Comparison of ENCODE assay signal across 9 cellular contexts in genomic region chr5:61626639-61627282, GRCh38.
A peak's percentile ranks its signal among the peaks of the same experiment; 100 is the strongest.
DNase-seq lines count a peak whose midpoint lies in the region; ATAC-seq and TF ChIP-seq lines count a peak whose summit lies in the region.
"Had no signal": no experiment of that assay in that cellular context is flagged by ENCODE, and none has a peak within 500 bp of the region (broad histone marks: within the 10 kb centered on the region; RNA-seq: fewer than 3 reads in every experiment).

No MANE protein-coding gene starts in this region.

- WGBS in tibial nerve, 2 donors: 44 to 47% methylated on average over 10 of the region's 10 CpGs

- peak; percentile 31 for DNase-seq in activated T-cell treated with anti-CD3 and anti-CD28 coated beads, Interleukin-2, amount 50 U/mL, for 24 hours
- no peak for DNase-seq in activated T-cell treated with anti-CD3 and anti-CD28 coated beads, Interleukin-2, amount 50 U/mL, for 1 hour
- no peak for DNase-seq in activated naive CD8-positive, alpha-beta T cell treated with anti-CD3 and anti-CD28 coated beads for 36 hours
- no peak for DNase-seq in lower lobe of right lung
- DNase-seq in tibial nerve (ENCODE audit: low spot score in 2 of 2): no peak
- DNase-seq in NCI-H1105 (lab: John Stamatoyannopoulos, UW): no peak
- DNase-seq in LoVo (ENCODE audit: low spot score): no peak

- intact Hi-C loops in lower lobe of right lung (cut with DNase I): no loop called here

- TF ChIP-seq CTCF in lower lobe of right lung (IDR thresholded peaks at IDR 0.05): no peak
- TF ChIP-seq CTCF in tibial nerve (IDR thresholded peaks at IDR 0.05): no peak

- no peak for TF ChIP-seq POLR2A in tibial nerve (IDR thresholded peaks at IDR 0.05)

- H3K9me3 ChIP-seq in lower lobe of right lung: no peaks in the 10 kb centered on the region
- no peaks in the 10 kb centered on the region for H3K9me3 ChIP-seq in tibial nerve

- H3K36me3 Mint-ChIP-seq in activated T-cell treated with anti-CD3 and anti-CD28 coated beads, Interleukin-2, amount 50 U/mL, for 24 hours (ENCODE audit: low read depth): no peaks in the 10 kb centered on the region
- no peaks in the 10 kb centered on the region for H3K36me3 Mint-ChIP-seq in activated naive CD8-positive, alpha-beta T cell treated with anti-CD3 and anti-CD28 coated beads for 36 hours

- peak overlapping the region; percentile 83 for H3K27ac ChIP-seq in lower lobe of right lung
- H3K27ac ChIP-seq in tibial nerve: peak overlapping the region; percentile 74 to 91 (median 87)

- H3K27me3 Mint-ChIP-seq in activated T-cell treated with anti-CD3 and anti-CD28 coated beads, Interleukin-2, amount 50 U/mL, for 24 hours: peaks cover 54% of the 10 kb centered on the region
- peaks cover 48% of the 10 kb centered on the region for H3K27me3 Mint-ChIP-seq in activated naive CD8-positive, alpha-beta T cell treated with anti-CD3 and anti-CD28 coated beads for 36 hours

- H3K27ac Mint-ChIP-seq in activated T-cell treated with anti-CD3 and anti-CD28 coated beads, Interleukin-2, amount 50 U/mL, for 24 hours: peak overlapping the region; percentile 29
- no peak overlapping the region for H3K27ac Mint-ChIP-seq in activated naive CD8-positive, alpha-beta T cell treated with anti-CD3 and anti-CD28 coated beads for 36 hours

- peaks cover 11% of the 10 kb centered on the region for H3K4me1 Mint-ChIP-seq in activated T-cell treated with anti-CD3 and anti-CD28 coated beads, Interleukin-2, amount 50 U/mL, for 24 hours (ENCODE audit: low read depth)
- peaks cover 8% of the 10 kb centered on the region for H3K4me1 Mint-ChIP-seq in activated naive CD8-positive, alpha-beta T cell treated with anti-CD3 and anti-CD28 coated beads for 36 hours

- peaks cover 3% of the 10 kb centered on the region for H3K9me3 Mint-ChIP-seq in activated T-cell treated with anti-CD3 and anti-CD28 coated beads, Interleukin-2, amount 50 U/mL, for 24 hours
- peaks cover 6% of the 10 kb centered on the region for H3K9me3 Mint-ChIP-seq in activated naive CD8-positive, alpha-beta T cell treated with anti-CD3 and anti-CD28 coated beads for 36 hours

- no peaks in the 10 kb centered on the region for H3K27me3 ChIP-seq in lower lobe of right lung (ENCODE audit: low read depth)
- no peaks in the 10 kb centered on the region for H3K27me3 ChIP-seq in tibial nerve

- no peaks in the 10 kb centered on the region for H3K36me3 ChIP-seq in lower lobe of right lung
- H3K36me3 ChIP-seq in tibial nerve: no peaks in the 10 kb centered on the region

- H3K4me1 ChIP-seq in lower lobe of right lung (peaks cover 7% of the 10 kb centered on the region), tibial nerve (peaks cover 0 to 56% (median 25%) of the 10 kb centered on the region in 4 donors)

- H3K4me3 ChIP-seq in lower lobe of right lung (peak overlapping the region; percentile 62), tibial nerve (peak overlapping the region; percentile 43 to 59 (median 52))

- ATAC-seq in lower lobe of right lung (peak; percentile 49 to 66), GM21360 (IDR thresholded peaks at IDR 0.05; ENCODE audit: unreplicated experiment) (no peak)
- ATAC-seq: HCT116 had no signal

- peak overlapping the region; percentile 44 for H3K4me3 Mint-ChIP-seq in activated T-cell treated with anti-CD3 and anti-CD28 coated beads, Interleukin-2, amount 50 U/mL, for 24 hours
- H3K4me3 Mint-ChIP-seq in activated naive CD8-positive, alpha-beta T cell treated with anti-CD3 and anti-CD28 coated beads for 36 hours: peak overlapping the region; percentile 27

- TF ChIP-seq EP300 in tibial nerve (IDR thresholded peaks at IDR 0.05): peak in 1 of 2 donors; percentile 27
